Comparison of ENCODE assay signal across 20 cellular contexts in the genomic region with DNA sequence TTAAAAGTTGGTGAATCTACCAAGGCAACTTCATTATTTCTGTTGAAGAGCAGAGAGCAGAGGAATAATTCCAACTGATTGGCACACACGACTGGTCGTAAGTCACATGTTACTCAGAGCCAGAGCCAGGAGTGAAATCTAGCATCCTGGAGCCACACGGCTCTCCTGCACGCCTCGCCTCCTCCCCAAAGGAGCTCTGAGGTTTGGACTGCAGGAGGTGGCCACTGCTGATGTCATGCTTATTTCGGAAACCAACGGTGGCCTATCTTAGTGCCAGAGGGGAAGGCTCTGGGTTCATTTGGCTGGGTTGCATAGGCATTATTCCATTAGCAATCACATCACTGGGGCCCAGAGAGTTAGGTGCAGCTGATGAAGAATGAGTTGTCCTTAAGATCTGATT.
A peak's percentile ranks its signal among the peaks of the same experiment; 100 is the strongest.
DNase-seq lines count a peak whose midpoint lies in the region; ATAC-seq and TF ChIP-seq lines count a peak whose summit lies in the region.
"Had no signal": no experiment of that assay in that cellular context is flagged by ENCODE, and none has a peak within 500 bp of the region (broad histone marks: within the 10 kb centered on the region; RNA-seq: fewer than 3 reads in every experiment).

No MANE protein-coding gene starts in this region.

- WGBS in thyroid gland, 2 donors, result 41 to 57% methylated on average over 7 of the region's 7 CpGs

- no peak for TF ChIP-seq POLR2A in thyroid gland (IDR thresholded peaks at IDR 0.05)

- ATAC-seq in GM19351 (IDR thresholded peaks at IDR 0.05; ENCODE audit: unreplicated experiment), result no peak
- ATAC-seq: A549, HCT116 had no signal

- H3K4me1 ChIP-seq in thyroid gland, result peaks cover 0 to 4% of the 10 kb centered on the region in 2 donors
- H3K4me1 ChIP-seq: A549, BE2C had no signal

- H3K36me3 ChIP-seq in thyroid gland, result no peaks in the 10 kb centered on the region
- H3K36me3 ChIP-seq: BE2C; BLaER1 treated with 17β-estradiol and CSF1 and Interleukin-3, amounts not matched to agents 10 nM and 100 nM had no signal

- H3K27me3 ChIP-seq in thyroid gland, result no peaks in the 10 kb centered on the region
- H3K27me3 ChIP-seq: BLaER1 treated with 17β-estradiol and CSF1 and Interleukin-3, amounts not matched to agents 10 nM and 100 nM had no signal

- H3K27ac Mint-ChIP-seq in HFFc6, result no peak overlapping the region
- H3K27ac Mint-ChIP-seq: CD14-positive monocyte; CD4-positive, alpha-beta T cell; CD8-positive, alpha-beta memory T cell; H9 had no signal

- intact Hi-C loops in thyroid gland (cut with DNase I), result no loop called here

- H3K27me3 Mint-ChIP-seq in HFFc6 (ENCODE audit: insufficient read depth), result peaks cover 9% of the 10 kb centered on the region

- peak; percentile 46 for DNase-seq in Daoy (ENCODE audit: low read depth)
- DNase-seq in H4 (ENCODE audit: low spot score), result peak; percentile 28
- DNase-seq in OCI-M1 (lab: John Stamatoyannopoulos, UW), result peak; percentile 3
- DNase-seq in thyroid gland, result peak; percentile 29 to 31
- DNase-seq in HFFc6, result no peak
- DNase-seq in activated CD4-positive, alpha-beta T cell treated with anti-CD3 and anti-CD28 coated beads, Interleukin-2, amount 50 U/mL, for 4 hours, result no peak
- DNase-seq: 8988T; ACHN; AML-193; BE2C; CD4-positive, alpha-beta T cell; CD8-positive, alpha-beta memory T cell; DMS 273 treated with DMSO at 0.1 percent for 48 hours; DMS79; H9 had no signal

- H3K4me1 Mint-ChIP-seq in HFFc6 (ENCODE audit: low read depth), result no peaks in the 10 kb centered on the region

- no peak overlapping the region for H3K4me3 Mint-ChIP-seq in HFFc6
- H3K4me3 Mint-ChIP-seq: CD4-positive, alpha-beta T cell; CD8-positive, alpha-beta memory T cell; H9 had no signal

- no peak for TF ChIP-seq CTCF in thyroid gland (IDR thresholded peaks at IDR 0.05)
- TF ChIP-seq CTCF in HFFc6 (IDR thresholded peaks at IDR 0.05), result no peak

- H3K36me3 Mint-ChIP-seq in HFFc6 (ENCODE audit: low read depth), result no peaks in the 10 kb centered on the region
- H3K36me3 Mint-ChIP-seq: CD14-positive monocyte; CD8-positive, alpha-beta memory T cell had no signal

- H3K4me3 ChIP-seq in thyroid gland (replicated peaks in 1 of 3), result no peak overlapping the region
- H3K4me3 ChIP-seq: A549; BLaER1 treated with 17β-estradiol and CSF1 and Interleukin-3, amounts not matched to agents 10 nM and 100 nM had no signal

- no peaks in the 10 kb centered on the region for H3K9me3 Mint-ChIP-seq in HFFc6
- H3K9me3 Mint-ChIP-seq: CD4-positive, alpha-beta T cell; CD8-positive, alpha-beta memory T cell had no signal

- H3K9me3 ChIP-seq in thyroid gland, result no peaks in the 10 kb centered on the region
- H3K9me3 ChIP-seq: A549, BE2C had no signal

- no peak overlapping the region for H3K27ac ChIP-seq in thyroid gland
- H3K27ac ChIP-seq: A549; BLaER1 treated with 17β-estradiol and CSF1 and Interleukin-3, amounts not matched to agents 10 nM and 100 nM had no signal

Comparison
In these comparisons a context has a peak if more than half of its experiments do, and no peak if none do; other contexts are left out.
1. DNase-seq: peak in Daoy (single experiment), H4 (single experiment), OCI-M1 (single experiment) and thyroid gland (2 of 2); none in HFFc6 (single experiment) and activated CD4-positive, alpha-beta T cell treated with anti-CD3 and anti-CD28 coated beads, Interleukin-2, amount 50 U/mL, for 4 hours (0 of 2).